In genomic region chr10:124369066-124369465, GRCh38 we compare ENCODE assay signal across 29 cellular contexts.
"Had no signal": no experiment of that assay in that cellular context is flagged by ENCODE, and none has a peak within 500 bp of the region (broad histone marks: within the 10 kb centered on the region; RNA-seq: fewer than 3 reads in every experiment).

No MANE protein-coding gene starts in this region.

- H3K4me1 ChIP-seq: adrenal gland, body of pancreas, breast epithelium had no signal

- H3K27me3 ChIP-seq: adrenal gland, body of pancreas, brain microvascular endothelial cell, breast epithelium had no signal

- H3K27ac ChIP-seq: adrenal gland, body of pancreas, brain microvascular endothelial cell, breast epithelium, VCaP had no signal

- DNase-seq: activated B cell treated with CpG ODN at 0.5 μM for 24 hours; activated CD4-positive, alpha-beta memory T cell treated with anti-CD3 and anti-CD28 coated beads for 36 hours; activated CD4-positive, alpha-beta T cell treated with anti-CD3 and anti-CD28 coated beads for 4 hours; activated CD4-positive, alpha-beta T cell treated with anti-CD3 and anti-CD28 coated beads, Interleukin-2, amount 10 ng/mL, durations not matched to agents 24 days and 14 days; activated CD4-positive, alpha-beta T cell treated with anti-CD3 and anti-CD28 coated beads, Interleukin-2, amount 50 U/mL, for 1 hour; activated CD4-positive, alpha-beta T cell treated with anti-CD3 and anti-CD28 coated beads, Interleukin-2, amount 50 U/mL, for 4 hours; activated CD4-positive, CD25-positive, alpha-beta regulatory T cell treated with anti-CD3 and anti-CD28 coated beads, Interleukin-2, amount 50 U/mL, for 72 hours; activated CD8-positive, alpha-beta memory T cell treated with anti-CD3 and anti-CD28 coated beads, Interleukin-2, amount 50 U/mL, for 4 hours; activated CD8-positive, alpha-beta T cell treated with anti-CD3 and anti-CD28 coated beads for 36 hours; activated effector memory CD4-positive, alpha-beta T cell treated with anti-CD3 and anti-CD28 coated beads, Interleukin-2, amount 50 U/mL, for 16 hours; activated gamma-delta T cell treated with Interleukin-2 at 50 U/mL for 16 hours; activated naive CD4-positive, alpha-beta T cell; activated naive CD4-positive, alpha-beta T cell treated with anti-CD3 and anti-CD28 coated beads for 36 hours; activated naive CD4-positive, alpha-beta T cell treated with anti-CD3 and anti-CD28 coated beads, Interleukin-2, amount 50 U/mL, for 16 hours; activated naive CD8-positive, alpha-beta T cell treated with anti-CD3 and anti-CD28 coated beads for 36 hours; activated T-cell treated with anti-CD3 and anti-CD28 coated beads for 4 hours; activated T-cell treated with anti-CD3 and anti-CD28 coated beads, Interleukin-2, amount 50 U/mL, for 1 hour; activated T-cell treated with anti-CD3 and anti-CD28 coated beads, Interleukin-2, amount 50 U/mL, for 4 hours; activated T-cell treated with anti-CD3 and anti-CD28 coated beads, Interleukin-2, amount 50 U/mL, for 72 hours; adrenal gland; amniotic stem cell; aorta; body of pancreas; brain microvascular endothelial cell; central memory CD4-positive, alpha-beta T cell; T-helper 2 cell; T-helper 9 cell had no signal

- H3K36me3 ChIP-seq: adrenal gland, brain microvascular endothelial cell, breast epithelium had no signal

- H3K4me3 ChIP-seq: adrenal gland, body of pancreas, breast epithelium had no signal

- H3K9me3 ChIP-seq: adrenal gland, body of pancreas, breast epithelium had no signal
